ENCODE assay signal across 23 cellular contexts in genomic region chr16:1320658-1321240, GRCh38. TPM values are rescaled to one million over a fixed set of nuclear protein-coding genes. Genes with fewer than 3 reads are reported as not detected.
A peak's percentile ranks its signal among the peaks of the same experiment; 100 is the strongest.
DNase-seq lines count a peak whose midpoint lies in the region; ATAC-seq, FAIRE-seq and TF ChIP-seq lines count a peak whose summit lies in the region.
"Had no signal": no experiment of that assay in that cellular context is flagged by ENCODE, and none has a peak within 500 bp of the region (broad histone marks: within the 10 kb centered on the region; RNA-seq: fewer than 3 reads in every experiment).

No MANE protein-coding gene starts in this region.

- H3K4ac ChIP-seq in neuronal stem cell (ENCODE audit: low read length): no peak overlapping the region

- H4K8ac ChIP-seq in neuronal stem cell (ENCODE audit: low read depth, low read length): no peak overlapping the region

- H3K4me2 ChIP-seq in K562 (ENCODE audit: insufficient read depth, low read length) (no peak overlapping the region), neuronal stem cell (ENCODE audit: insufficient read depth, low read length, poor library complexity, severe bottlenecking) (no peak overlapping the region)
- H3K4me2 ChIP-seq: A549 had no signal

- no peak overlapping the region for H3K4me3 Mint-ChIP-seq in stimulated activated naive CD8-positive, alpha-beta T cell treated with anti-CD3 and anti-CD28 coated beads, Interleukin-15, amount 100 ng/mL, for 72 hours
- no peak overlapping the region for H3K4me3 Mint-ChIP-seq in immature natural killer cell
- H3K4me3 Mint-ChIP-seq: CD4-positive, alpha-beta memory T cell; HFFc6 had no signal

- no peak overlapping the region for H3K18ac ChIP-seq in neuronal stem cell (ENCODE audit: low read length)

- H3K36me3 ChIP-seq in K562 (ENCODE audit: control insufficient read depth, insufficient read depth, low read length) (peaks cover 89% of the 10 kb centered on the region), neuronal stem cell (replicated peaks in 1 of 2; ENCODE audit: control insufficient read depth in 2 of 2, insufficient read depth in 2 of 2, low read length in 2 of 2) (peaks cover 76 to 95% of the 10 kb centered on the region in 2 donors)

- H3K27ac ChIP-seq in K562 (ENCODE audit: extremely low read depth, low read depth, low read length) (no peak overlapping the region), neuronal stem cell (replicated peaks; ENCODE audit: low read length) (no peak overlapping the region)
- H3K27ac ChIP-seq: A549 had no signal

- no peaks in the 10 kb centered on the region for H3K9me3 Mint-ChIP-seq in stimulated activated naive CD8-positive, alpha-beta T cell treated with anti-CD3 and anti-CD28 coated beads, Interleukin-15, amount 100 ng/mL, for 72 hours
- no peaks in the 10 kb centered on the region for H3K9me3 Mint-ChIP-seq in immature natural killer cell
- H3K9me3 Mint-ChIP-seq: HFFc6 had no signal

- no peak overlapping the region for H3K23ac ChIP-seq in neuronal stem cell (ENCODE audit: low read depth, low read length, poor library complexity)

- peaks cover 8 to 34% (median 9%) of the 10 kb centered on the region in 3 donors for H3K36me3 Mint-ChIP-seq in immature natural killer cell

- H2BK12ac ChIP-seq in neuronal stem cell (ENCODE audit: low read length): peak overlapping the region; percentile 22

- H3K79me2 ChIP-seq in K562 (ENCODE audit: control insufficient read depth, insufficient read depth, low read length): peaks cover 4% of the 10 kb centered on the region; the same call in 1 of the 3 replicates

- WGBS in K562 (ENCODE audit: insufficient coverage, low coverage, missing lambda C conversion rate): 87% methylated on average over 14 of the region's 22 CpGs
- no CpG with 5 or more reads among the region's 22 CpGs for WGBS in neuronal stem cell (ENCODE audit: extremely low coverage in 2 of 2, insufficient read length in 2 of 2, insufficient replicate concordance in 1 of 2), 2 donors

- TF ChIP-seq RAD21 in K562 (CRISPR knock-in tag; conservative IDR thresholded peaks at IDR 0.05 in 1 of 2, IDR thresholded peaks at IDR 0.05 in 1 of 2): no peak

- no peak overlapping the region for H2AK5ac ChIP-seq in neuronal stem cell (ENCODE audit: low read depth, low read length)

- no peak for TF ChIP-seq CTCF in K562 (IDR thresholded peaks at IDR 0.05 in 2 of 3, conservative IDR thresholded peaks at IDR 0.05 in 1 of 3; ENCODE audit: insufficient read depth in 2 of 3, low read depth in 1 of 3, low read length in 3 of 3)

- peak; percentile 22 for ATAC-seq in stimulated activated naive CD8-positive, alpha-beta T cell treated with anti-CD3 and anti-CD28 coated beads, Interleukin-15, amount 100 ng/mL, for 72 hours
- ATAC-seq in stimulated activated naive CD8-positive, alpha-beta T cell treated with anti-CD3 and anti-CD28 coated beads, Interleukin-15, Interleukin-2, amounts not matched to agents 100 U/mL and 50 U/mL, for 24 hours: no peak
- ATAC-seq in K562 (no peak), HG02852 (IDR thresholded peaks at IDR 0.05; ENCODE audit: unreplicated experiment) (no peak)
- ATAC-seq: A549 had no signal

- H3K27me3 Mint-ChIP-seq in stimulated activated naive CD8-positive, alpha-beta T cell treated with anti-CD3 and anti-CD28 coated beads, Interleukin-15, amount 100 ng/mL, for 72 hours: no peaks in the 10 kb centered on the region
- H3K27me3 Mint-ChIP-seq in immature natural killer cell (ENCODE audit: low read depth in 3 of 3): peaks cover 2 to 18% (median 11%) of the 10 kb centered on the region in 3 donors
- H3K27me3 Mint-ChIP-seq: CD4-positive, alpha-beta memory T cell had no signal

- H3K27me3 ChIP-seq in K562 (ENCODE audit: control insufficient read depth in 2 of 2, insufficient read depth in 2 of 2, low read length in 2 of 2): no peaks in the 10 kb centered on the region
- no peaks in the 10 kb centered on the region for H3K27me3 ChIP-seq in neuronal stem cell (ENCODE audit: control insufficient read depth in 3 of 3, insufficient read depth in 3 of 3, low read depth in 1 of 3, low read length in 3 of 3)

- H4K20me1 ChIP-seq in K562 (replicated peaks; ENCODE audit: control insufficient read depth, insufficient read depth, low read length): no peaks in the 10 kb centered on the region

- H3K4me1 ChIP-seq in K562 (replicated peaks in 1 of 2; ENCODE audit: control insufficient read depth in 2 of 2, insufficient read depth in 2 of 2, low read length in 2 of 2) (peaks cover 0 to 18% of the 10 kb centered on the region in 2 experiments; a peak in 1 of 5 replicates), neuronal stem cell (ENCODE audit: control insufficient read depth in 2 of 2, insufficient read depth in 1 of 2, low read depth in 1 of 2, low read length in 2 of 2) (no peaks in the 10 kb centered on the region)
- H3K4me1 ChIP-seq: A549, HAP-1 had no signal

- no peak for TF ChIP-seq EP300 in K562 (IDR thresholded peaks at IDR 0.05; ENCODE audit: low read length)

- intact Hi-C loops in K562 (cut with micrococcal nuclease): no loop called here

- H4K91ac ChIP-seq in neuronal stem cell (ENCODE audit: low read depth, low read length, poor library complexity): no peak overlapping the region

- no peak overlapping the region for H2BK120ac ChIP-seq in neuronal stem cell (ENCODE audit: low read depth, low read length)

- H3K14ac ChIP-seq in neuronal stem cell (ENCODE audit: low read length): no peak overlapping the region

- no peak overlapping the region for H3K27ac Mint-ChIP-seq in stimulated activated naive CD8-positive, alpha-beta T cell treated with anti-CD3 and anti-CD28 coated beads, Interleukin-15, amount 100 ng/mL, for 72 hours
- H3K27ac Mint-ChIP-seq in immature natural killer cell: no peak overlapping the region
- H3K27ac Mint-ChIP-seq: HFFc6 had no signal

- H3K9me1 ChIP-seq in K562 (ENCODE audit: control insufficient read depth, insufficient read depth, low read length): peaks cover 3% of the 10 kb centered on the region

- H3K9ac ChIP-seq in K562 (ENCODE audit: insufficient read depth in 1 of 2, low read depth in 2 of 2, low read length in 2 of 2) (no peak overlapping the region), neuronal stem cell (ENCODE audit: low read depth, low read length, poor library complexity) (peak overlapping the region; percentile 60)

- H2BK5ac ChIP-seq in neuronal stem cell (ENCODE audit: low read length): peak overlapping the region; percentile 13

- TF ChIP-seq POLR2A in K562 (conservative IDR thresholded peaks at IDR 0.05): 0 out of 2 replicates have a peak, but pooled peaks have one; percentile 27

- H3K4me3 ChIP-seq in K562 (no peak overlapping the region), neuronal stem cell (ENCODE audit: low read length in 2 of 2) (peak overlapping the region in 1 of 2 donors; percentile 22)
- H3K4me3 ChIP-seq: A549, HAP-1 had no signal

- CTCF ChIA-PET in K562 (lab: Yijun Ruan, JAX; ENCODE audit: low intra/inter-chr PET ratio): no interaction called here

- peaks cover 10% of the 10 kb centered on the region for H3K4me1 Mint-ChIP-seq in stimulated activated naive CD8-positive, alpha-beta T cell treated with anti-CD3 and anti-CD28 coated beads, Interleukin-15, amount 100 ng/mL, for 72 hours
- H3K4me1 Mint-ChIP-seq in immature natural killer cell: peaks cover 0 to 2% of the 10 kb centered on the region in 2 donors

- H2AFZ ChIP-seq in K562 (ENCODE audit: low read depth, low read length) (no peak overlapping the region), neuronal stem cell (ENCODE audit: low read length) (no peak overlapping the region)

- no peak overlapping the region for H2BK15ac ChIP-seq in neuronal stem cell (ENCODE audit: low read length)

- FAIRE-seq in K562 (lab: Jason Lieb, UNC): no peak
- FAIRE-seq: A549, G401.6, GM12892, H54 had no signal

- H3K9me3 ChIP-seq in K562 (replicated peaks; ENCODE audit: control insufficient read depth, insufficient read depth, low read depth, low read length): no peaks in the 10 kb centered on the region
- peaks cover 0 to 4% of the 10 kb centered on the region in 2 donors for H3K9me3 ChIP-seq in neuronal stem cell (replicated peaks in 1 of 2; ENCODE audit: control insufficient read depth in 2 of 2, insufficient read depth in 1 of 2, low read depth in 1 of 2, low read length in 2 of 2)
- H3K9me3 ChIP-seq: A549, HAP-1 had no signal

- in situ Hi-C loops in K562 (cut with MboI): no loop called here

- DNase-seq in stimulated activated naive CD8-positive, alpha-beta T cell treated with anti-CD3 and anti-CD28 coated beads, Interleukin-15, amount 100 ng/mL, for 72 hours: no peak
- DNase-seq in stimulated activated naive CD8-positive, alpha-beta T cell treated with anti-CD3 and anti-CD28 coated beads, Interleukin-15, Interleukin-2, amounts not matched to agents 100 U/mL and 50 U/mL, for 24 hours: no peak
- no peak for DNase-seq in K562 (ENCODE audit: extremely low read depth in 1 of 4, low spot score in 3 of 4)
- no peak for DNase-seq in neuronal stem cell (ENCODE audit: low spot score)
- no peak for DNase-seq in immature natural killer cell
- DNase-seq in iPS-NIHi7 (ENCODE audit: extremely low spot score): no peak
- DNase-seq: 8988T; ACHN; AML-193; C1 segment of cervical spinal cord; Calu3; CD4-positive, alpha-beta memory T cell; COR-L47; DMS53; DMS79 treated with DMSO at 0.1 percent for 48 hours; GOT3; HFFc6 had no signal

- BruUV-seq in K562 (replicated peaks; lab: Mats Ljungman, UMichigan): no TSS peak

- POLR2A ChIA-PET in K562 (lab: Yijun Ruan, JAX): no interaction called here

- peaks cover 30% of the 10 kb centered on the region for H3K79me1 ChIP-seq in neuronal stem cell (ENCODE audit: low read depth, low read length)

RNA-seq across cellular contexts. Expression of gene UBE2I, which starts 11.3 kb away (rescaled TPM):
- 163 and 370 TPM in 2 replicates for total RNA-seq in K562 (2011; cell fraction: chromatin; rRNA removed; ENCODE audit: low replicate concordance)
- total RNA-seq in K562 (2011; cell fraction: nucleolus; rRNA removed): 214 and 227 TPM in 2 replicates
- 128 and 149 TPM in 2 replicates for total RNA-seq in K562 (2011; cell fraction: nucleoplasm; rRNA removed)
- total RNA-seq in K562 (2014; rRNA removed) (64.7 and 104 TPM in 2 replicates), K562 (2014; rRNA removed; fragmentation: Illumina TruSeq; extraction: Trizol) (103 and 114 TPM in 2 replicates), K562 (2015; rRNA removed; fragmentation: Illumina TruSeq; extraction: Trizol) (96.9 and 104 TPM in 2 replicates), K562 (2021) (208 and 215 TPM in 2 replicates)
- polyA plus RNA-seq in K562 (2011; rRNA removed) (132 and 145 TPM in 2 replicates), K562 (2014; fragmentation: Illumina TruSeq; extraction: Trizol) (222 and 254 TPM in 2 replicates), K562 (2014; fragmentation: Nextera tagmentation; extraction: Ambion mirVana) (10 to 100 TPM; 36.6 to 45.1 TPM), K562 (2014; rRNA removed) (171 and 184 TPM in 2 replicates), immature natural killer cell (100 to 1,000 TPM in 2 of 3 donors, 10 to 100 TPM in 1; 94.1 to 119 (median 101) TPM)
- polyA plus RNA-seq in K562 (2011; cell fraction: cytosol; rRNA removed): 67.6 and 119 TPM in 2 replicates
- 140 and 142 TPM in 2 replicates for polyA plus RNA-seq in K562 (2011; cell fraction: nucleus; rRNA removed)
- 143 and 153 TPM in 2 replicates for polyA plus RNA-seq in K562 (2012)
- polyA minus RNA-seq in K562 (2011; rRNA and poly(A)+ RNA removed): 118 and 130 TPM in 2 replicates
- 69.2 and 93.4 TPM in 2 replicates for polyA minus RNA-seq in K562 (2011; cell fraction: cytosol; rRNA and poly(A)+ RNA removed)
- 62.3 and 72.8 TPM in 2 replicates for polyA minus RNA-seq in K562 (2011; cell fraction: nucleus; rRNA and poly(A)+ RNA removed)
- polyA plus RNA-seq in neuronal stem cell (2013, experiment 1 of 2): 253 TPM
- 258 TPM for polyA plus RNA-seq in neuronal stem cell (2013, experiment 2 of 2)

RNA-seq across cellular contexts. Expression of gene BAIAP3, which starts 12.7 kb away (rescaled TPM):
- 10.8 and 42.1 TPM in 2 replicates for total RNA-seq in K562 (2011; cell fraction: chromatin; rRNA removed; ENCODE audit: low replicate concordance)
- 29.0 and 32.5 TPM in 2 replicates for total RNA-seq in K562 (2011; cell fraction: nucleolus; rRNA removed)
- 13.0 and 13.4 TPM in 2 replicates for total RNA-seq in K562 (2011; cell fraction: nucleoplasm; rRNA removed)
- total RNA-seq in K562 (2014; rRNA removed) (2.3 and 4.5 TPM in 2 replicates), K562 (2014; rRNA removed; fragmentation: Illumina TruSeq; extraction: Trizol) (0.06 and 0.18 TPM in 2 replicates), K562 (2015; rRNA removed; fragmentation: Illumina TruSeq; extraction: Trizol) (0.33 and 1.2 TPM in 2 replicates), K562 (2021) (3.3 and 3.4 TPM in 2 replicates)
- polyA plus RNA-seq in K562 (2011; rRNA removed) (0.81 and 1.8 TPM in 2 replicates), K562 (2014; fragmentation: Illumina TruSeq; extraction: Trizol) (0.34 and 1.1 TPM in 2 replicates), K562 (2014; fragmentation: Nextera tagmentation; extraction: Ambion mirVana) (under 1 TPM in 1 of 2 experiments, not detected in 1; 0.03 TPM), K562 (2014; rRNA removed) (1.5 and 4.5 TPM in 2 replicates), immature natural killer cell (1 to 10 TPM in 2 of 3 donors, not detected in 1; 1.9 to 4.0 TPM)
- polyA plus RNA-seq in K562 (2011; cell fraction: cytosol; rRNA removed): 0.55 and 1.9 TPM in 2 replicates
- 15.2 and 24.6 TPM in 2 replicates for polyA plus RNA-seq in K562 (2011; cell fraction: nucleus; rRNA removed)
- polyA plus RNA-seq in K562 (2012): 3.2 and 13.5 TPM in 2 replicates
- polyA minus RNA-seq in K562 (2011; rRNA and poly(A)+ RNA removed): 0.33 and 1.1 TPM in 2 replicates
- 1.7 and 1.9 TPM in 2 replicates for polyA minus RNA-seq in K562 (2011; cell fraction: cytosol; rRNA and poly(A)+ RNA removed)
- polyA minus RNA-seq in K562 (2011; cell fraction: nucleus; rRNA and poly(A)+ RNA removed): 8.8 and 11.0 TPM in 2 replicates
- 3.1 TPM for polyA plus RNA-seq in neuronal stem cell (2013, experiment 1 of 2)
- 2.9 TPM for polyA plus RNA-seq in neuronal stem cell (2013, experiment 2 of 2)

RNA-seq across cellular contexts. Expression of gene TSR3, which starts 30.9 kb away (rescaled TPM):
- total RNA-seq in K562 (2011; cell fraction: chromatin; rRNA removed; ENCODE audit: low replicate concordance): 2.8 and 6.4 TPM in 2 replicates
- total RNA-seq in K562 (2011; cell fraction: nucleolus; rRNA removed): 8.8 and 12.3 TPM in 2 replicates
- total RNA-seq in K562 (2011; cell fraction: nucleoplasm; rRNA removed): 3.4 and 7.0 TPM in 2 replicates
- total RNA-seq in K562 (2014; rRNA removed): 74.8 and 100.0 TPM in 2 replicates
- 6.7 TPM in 2 replicates for total RNA-seq in K562 (2014; rRNA removed; fragmentation: Illumina TruSeq; extraction: Trizol)
- 29.6 and 31.9 TPM in 2 replicates for total RNA-seq in K562 (2015; rRNA removed; fragmentation: Illumina TruSeq; extraction: Trizol)
- 50.5 and 53.7 TPM in 2 replicates for total RNA-seq in K562 (2021)
- 15.8 and 16.5 TPM in 2 replicates for polyA plus RNA-seq in K562 (2011; rRNA removed)
- polyA plus RNA-seq in K562 (2011; cell fraction: cytosol; rRNA removed): 21.3 and 65.5 TPM in 2 replicates
- 12.1 and 18.1 TPM in 2 replicates for polyA plus RNA-seq in K562 (2011; cell fraction: nucleus; rRNA removed)
- 34.9 and 46.9 TPM in 2 replicates for polyA plus RNA-seq in K562 (2012)
- 10.3 and 22.1 TPM in 2 replicates for polyA plus RNA-seq in K562 (2014; fragmentation: Illumina TruSeq; extraction: Trizol)
- polyA plus RNA-seq in K562 (2014; fragmentation: Nextera tagmentation; extraction: Ambion mirVana): 1 to 10 TPM; 1.5 to 2.4 TPM
- 53.3 and 75.7 TPM in 2 replicates for polyA plus RNA-seq in K562 (2014; rRNA removed)
- polyA minus RNA-seq in K562 (2011; rRNA and poly(A)+ RNA removed): 2.6 and 4.5 TPM in 2 replicates
- 17.2 and 24.6 TPM in 2 replicates for polyA minus RNA-seq in K562 (2011; cell fraction: cytosol; rRNA and poly(A)+ RNA removed)
- 7.1 and 7.8 TPM in 2 replicates for polyA minus RNA-seq in K562 (2011; cell fraction: nucleus; rRNA and poly(A)+ RNA removed)
- 32.4 TPM for polyA plus RNA-seq in neuronal stem cell (2013, experiment 1 of 2)
- 29.6 TPM for polyA plus RNA-seq in neuronal stem cell (2013, experiment 2 of 2)
- 100 to 1,000 TPM; 104 to 143 (median 114) TPM for polyA plus RNA-seq in immature natural killer cell

RNA-seq across cellular contexts. Expression of gene GNPTG, which starts 31.0 kb away (rescaled TPM):
- total RNA-seq in K562 (2011; cell fraction: chromatin; rRNA removed; ENCODE audit: low replicate concordance): 42.1 and 68.9 TPM in 2 replicates
- total RNA-seq in K562 (2011; cell fraction: nucleolus; rRNA removed): 52.6 and 53.5 TPM in 2 replicates
- total RNA-seq in K562 (2011; cell fraction: nucleoplasm; rRNA removed): 51.0 and 57.1 TPM in 2 replicates
- total RNA-seq in K562 (2014; rRNA removed): 22.3 and 24.0 TPM in 2 replicates
- total RNA-seq in K562 (2014; rRNA removed; fragmentation: Illumina TruSeq; extraction: Trizol): 4.7 and 6.1 TPM in 2 replicates
- total RNA-seq in K562 (2015; rRNA removed; fragmentation: Illumina TruSeq; extraction: Trizol): 13.6 and 13.9 TPM in 2 replicates
- total RNA-seq in K562 (2021): 19.9 and 22.2 TPM in 2 replicates
- 18.6 and 20.7 TPM in 2 replicates for polyA plus RNA-seq in K562 (2011; rRNA removed)
- polyA plus RNA-seq in K562 (2011; cell fraction: cytosol; rRNA removed): 20.9 and 40.1 TPM in 2 replicates
- 55.5 and 97.5 TPM in 2 replicates for polyA plus RNA-seq in K562 (2011; cell fraction: nucleus; rRNA removed)
- 18.3 and 26.9 TPM in 2 replicates for polyA plus RNA-seq in K562 (2012)
- 9.0 and 13.6 TPM in 2 replicates for polyA plus RNA-seq in K562 (2014; fragmentation: Illumina TruSeq; extraction: Trizol)
- polyA plus RNA-seq in K562 (2014; fragmentation: Nextera tagmentation; extraction: Ambion mirVana): 1 to 10 TPM in 1 of 2 experiments, under 1 TPM in 1; 0.69 to 1.0 TPM
- polyA plus RNA-seq in K562 (2014; rRNA removed): 31.5 and 33.3 TPM in 2 replicates
- 1.6 and 5.7 TPM in 2 replicates for polyA minus RNA-seq in K562 (2011; rRNA and poly(A)+ RNA removed)
- polyA minus RNA-seq in K562 (2011; cell fraction: cytosol; rRNA and poly(A)+ RNA removed): 7.7 and 10.3 TPM in 2 replicates
- polyA minus RNA-seq in K562 (2011; cell fraction: nucleus; rRNA and poly(A)+ RNA removed): 11.7 and 13.1 TPM in 2 replicates
- 14.7 TPM for polyA plus RNA-seq in neuronal stem cell (2013, experiment 1 of 2)
- 13.2 TPM for polyA plus RNA-seq in neuronal stem cell (2013, experiment 2 of 2)
- 10 to 100 TPM; 44.3 to 76.5 (median 64.1) TPM for polyA plus RNA-seq in immature natural killer cell
